2 cellular contexts compared by ENCODE assay signal in genomic region chr6:155276638-155277037, GRCh38.
TF ChIP-seq lines count a peak whose summit lies in the region.

No MANE protein-coding gene starts in this region.

TF ChIP-seq in SK-N-SH, 30 proteins besides CTCF, POLR2A, EP300 and RAD21:
- TF ChIP-seq PBX3 (IDR thresholded peaks at IDR 0.05) = no peak
- no peak for TF ChIP-seq ELF1 (IDR thresholded peaks at IDR 0.05)
- TF ChIP-seq TAF1 (IDR thresholded peaks at IDR 0.05; ENCODE audit: borderline replicate concordance, low read depth, low read length) = no peak
- TF ChIP-seq, protein P1, sequence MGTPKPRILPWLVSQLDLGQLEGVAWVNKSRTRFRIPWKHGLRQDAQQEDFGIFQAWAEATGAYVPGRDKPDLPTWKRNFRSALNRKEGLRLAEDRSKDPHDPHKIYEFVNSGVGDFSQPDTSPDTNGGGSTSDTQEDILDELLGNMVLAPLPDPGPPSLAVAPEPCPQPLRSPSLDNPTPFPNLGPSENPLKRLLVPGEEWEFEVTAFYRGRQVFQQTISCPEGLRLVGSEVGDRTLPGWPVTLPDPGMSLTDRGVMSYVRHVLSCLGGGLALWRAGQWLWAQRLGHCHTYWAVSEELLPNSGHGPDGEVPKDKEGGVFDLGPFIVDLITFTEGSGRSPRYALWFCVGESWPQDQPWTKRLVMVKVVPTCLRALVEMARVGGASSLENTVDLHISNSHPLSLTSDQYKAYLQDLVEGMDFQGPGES (IDR thresholded peaks at IDR 0.05; ENCODE audit: low read depth, low read length) = no peak
- TF ChIP-seq RXRA (IDR thresholded peaks at IDR 0.05; ENCODE audit: borderline replicate concordance, low read depth) = no peak
- TF ChIP-seq POLR2AphosphoS5 (IDR thresholded peaks at IDR 0.05; ENCODE audit: low read depth, low read length) = no peak
- TF ChIP-seq, protein P2, sequence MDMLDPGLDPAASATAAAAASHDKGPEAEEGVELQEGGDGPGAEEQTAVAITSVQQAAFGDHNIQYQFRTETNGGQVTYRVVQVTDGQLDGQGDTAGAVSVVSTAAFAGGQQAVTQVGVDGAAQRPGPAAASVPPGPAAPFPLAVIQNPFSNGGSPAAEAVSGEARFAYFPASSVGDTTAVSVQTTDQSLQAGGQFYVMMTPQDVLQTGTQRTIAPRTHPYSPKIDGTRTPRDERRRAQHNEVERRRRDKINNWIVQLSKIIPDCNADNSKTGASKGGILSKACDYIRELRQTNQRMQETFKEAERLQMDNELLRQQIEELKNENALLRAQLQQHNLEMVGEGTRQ (IDR thresholded peaks at IDR 0.05; ENCODE audit: borderline replicate concordance, low read depth, low read length) = no peak
- TF ChIP-seq SIN3A (IDR thresholded peaks at IDR 0.05; ENCODE audit: borderline replicate concordance, low read depth, low read length) = no peak
- no peak for TF ChIP-seq GATA2 (CRISPR knock-in tag; IDR thresholded peaks at IDR 0.05)
- TF ChIP-seq, protein P3, sequence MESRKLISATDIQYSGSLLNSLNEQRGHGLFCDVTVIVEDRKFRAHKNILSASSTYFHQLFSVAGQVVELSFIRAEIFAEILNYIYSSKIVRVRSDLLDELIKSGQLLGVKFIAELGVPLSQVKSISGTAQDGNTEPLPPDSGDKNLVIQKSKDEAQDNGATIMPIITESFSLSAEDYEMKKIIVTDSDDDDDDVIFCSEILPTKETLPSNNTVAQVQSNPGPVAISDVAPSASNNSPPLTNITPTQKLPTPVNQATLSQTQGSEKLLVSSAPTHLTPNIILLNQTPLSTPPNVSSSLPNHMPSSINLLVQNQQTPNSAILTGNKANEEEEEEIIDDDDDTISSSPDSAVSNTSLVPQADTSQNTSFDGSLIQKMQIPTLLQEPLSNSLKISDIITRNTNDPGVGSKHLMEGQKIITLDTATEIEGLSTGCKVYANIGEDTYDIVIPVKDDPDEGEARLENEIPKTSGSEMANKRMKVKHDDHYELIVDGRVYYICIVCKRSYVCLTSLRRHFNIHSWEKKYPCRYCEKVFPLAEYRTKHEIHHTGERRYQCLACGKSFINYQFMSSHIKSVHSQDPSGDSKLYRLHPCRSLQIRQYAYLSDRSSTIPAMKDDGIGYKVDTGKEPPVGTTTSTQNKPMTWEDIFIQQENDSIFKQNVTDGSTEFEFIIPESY (IDR thresholded peaks at IDR 0.05; ENCODE audit: borderline replicate concordance, low read depth) = no peak
- no peak for TF ChIP-seq FOXM1 (IDR thresholded peaks at IDR 0.05; ENCODE audit: low read depth)
- TF ChIP-seq MAX (IDR thresholded peaks at IDR 0.05; ENCODE audit: low read depth) = no peak
- TF ChIP-seq YY1 (IDR thresholded peaks at IDR 0.05; ENCODE audit: low read depth) = no peak
- TF ChIP-seq MEF2A (IDR thresholded peaks at IDR 0.05; ENCODE audit: borderline replicate concordance, low read depth) = no peak
- TF ChIP-seq TCF12 (IDR thresholded peaks at IDR 0.05) = no peak
- TF ChIP-seq, protein P4, sequence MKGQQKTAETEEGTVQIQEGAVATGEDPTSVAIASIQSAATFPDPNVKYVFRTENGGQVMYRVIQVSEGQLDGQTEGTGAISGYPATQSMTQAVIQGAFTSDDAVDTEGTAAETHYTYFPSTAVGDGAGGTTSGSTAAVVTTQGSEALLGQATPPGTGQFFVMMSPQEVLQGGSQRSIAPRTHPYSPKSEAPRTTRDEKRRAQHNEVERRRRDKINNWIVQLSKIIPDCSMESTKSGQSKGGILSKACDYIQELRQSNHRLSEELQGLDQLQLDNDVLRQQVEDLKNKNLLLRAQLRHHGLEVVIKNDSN (IDR thresholded peaks at IDR 0.05; ENCODE audit: borderline replicate concordance, low read depth) = no peak
- TF ChIP-seq NRF1 (IDR thresholded peaks at IDR 0.05; ENCODE audit: low read depth, low read length) = no peak
- no peak for TF ChIP-seq NFIC (IDR thresholded peaks at IDR 0.05; ENCODE audit: borderline replicate concordance)
- TF ChIP-seq JUND (IDR thresholded peaks at IDR 0.05) = no peak
- TF ChIP-seq GABPA (IDR thresholded peaks at IDR 0.05; ENCODE audit: low read depth) = no peak

TF ChIP-seq in SK-N-SH treated with all-trans-retinoic acid at 6 μM for 48 hours, 23 proteins besides CTCF, POLR2A, EP300 and RAD21:
- TF ChIP-seq TCF4 (CRISPR knock-in tag; IDR thresholded peaks at IDR 0.05; ENCODE audit: borderline replicate concordance) = no peak
- TF ChIP-seq, protein P5, sequence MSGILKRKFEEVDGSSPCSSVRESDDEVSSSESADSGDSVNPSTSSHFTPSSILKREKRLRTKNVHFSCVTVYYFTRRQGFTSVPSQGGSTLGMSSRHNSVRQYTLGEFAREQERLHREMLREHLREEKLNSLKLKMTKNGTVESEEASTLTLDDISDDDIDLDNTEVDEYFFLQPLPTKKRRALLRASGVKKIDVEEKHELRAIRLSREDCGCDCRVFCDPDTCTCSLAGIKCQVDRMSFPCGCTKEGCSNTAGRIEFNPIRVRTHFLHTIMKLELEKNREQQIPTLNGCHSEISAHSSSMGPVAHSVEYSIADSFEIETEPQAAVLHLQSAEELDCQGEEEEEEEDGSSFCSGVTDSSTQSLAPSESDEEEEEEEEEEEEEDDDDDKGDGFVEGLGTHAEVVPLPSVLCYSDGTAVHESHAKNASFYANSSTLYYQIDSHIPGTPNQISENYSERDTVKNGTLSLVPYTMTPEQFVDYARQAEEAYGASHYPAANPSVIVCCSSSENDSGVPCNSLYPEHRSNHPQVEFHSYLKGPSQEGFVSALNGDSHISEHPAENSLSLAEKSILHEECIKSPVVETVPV (CRISPR knock-in tag; IDR thresholded peaks at IDR 0.05) = no peak
- no peak for TF ChIP-seq CSDC2 (CRISPR knock-in tag; IDR thresholded peaks at IDR 0.05)
- TF ChIP-seq TOX (CRISPR knock-in tag; IDR thresholded peaks at IDR 0.05; ENCODE audit: borderline replicate concordance) = no peak
- no peak for TF ChIP-seq OSR1 (CRISPR knock-in tag; IDR thresholded peaks at IDR 0.05)
- no peak for TF ChIP-seq ZFP3 (CRISPR knock-in tag; IDR thresholded peaks at IDR 0.05)
- TF ChIP-seq SNAI2 (CRISPR knock-in tag; IDR thresholded peaks at IDR 0.05) = no peak
- TF ChIP-seq ARNTL (CRISPR knock-in tag; IDR thresholded peaks at IDR 0.05; ENCODE audit: borderline replicate concordance, low read depth) = no peak
- no peak for TF ChIP-seq ESRRG (CRISPR knock-in tag; IDR thresholded peaks at IDR 0.05)
- no peak for TF ChIP-seq ZNF565 (CRISPR knock-in tag; conservative IDR thresholded peaks at IDR 0.05; ENCODE audit: low read depth)
- TF ChIP-seq, protein P6, sequence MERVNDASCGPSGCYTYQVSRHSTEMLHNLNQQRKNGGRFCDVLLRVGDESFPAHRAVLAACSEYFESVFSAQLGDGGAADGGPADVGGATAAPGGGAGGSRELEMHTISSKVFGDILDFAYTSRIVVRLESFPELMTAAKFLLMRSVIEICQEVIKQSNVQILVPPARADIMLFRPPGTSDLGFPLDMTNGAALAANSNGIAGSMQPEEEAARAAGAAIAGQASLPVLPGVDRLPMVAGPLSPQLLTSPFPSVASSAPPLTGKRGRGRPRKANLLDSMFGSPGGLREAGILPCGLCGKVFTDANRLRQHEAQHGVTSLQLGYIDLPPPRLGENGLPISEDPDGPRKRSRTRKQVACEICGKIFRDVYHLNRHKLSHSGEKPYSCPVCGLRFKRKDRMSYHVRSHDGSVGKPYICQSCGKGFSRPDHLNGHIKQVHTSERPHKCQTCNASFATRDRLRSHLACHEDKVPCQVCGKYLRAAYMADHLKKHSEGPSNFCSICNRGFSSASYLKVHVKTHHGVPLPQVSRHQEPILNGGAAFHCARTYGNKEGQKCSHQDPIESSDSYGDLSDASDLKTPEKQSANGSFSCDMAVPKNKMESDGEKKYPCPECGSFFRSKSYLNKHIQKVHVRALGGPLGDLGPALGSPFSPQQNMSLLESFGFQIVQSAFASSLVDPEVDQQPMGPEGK (CRISPR knock-in tag; IDR thresholded peaks at IDR 0.05; ENCODE audit: borderline replicate concordance) = no peak
- no peak for TF ChIP-seq POU6F1 (CRISPR knock-in tag; IDR thresholded peaks at IDR 0.05; ENCODE audit: borderline replicate concordance, low read depth)
- no peak for TF ChIP-seq ISL1 (CRISPR knock-in tag; IDR thresholded peaks at IDR 0.05)
- no peak for TF ChIP-seq ZFP30 (CRISPR knock-in tag; IDR thresholded peaks at IDR 0.05)
- no peak for TF ChIP-seq ZC3H10 (CRISPR knock-in tag; IDR thresholded peaks at IDR 0.05)
- TF ChIP-seq ZNF70 (CRISPR knock-in tag; IDR thresholded peaks at IDR 0.05) = no peak
TF ChIP-seq in SK-N-SH treated with all-trans-retinoic acid at 6 μM for 48 hours: peak in this region for 0.
